ENCODE assay signal across 29 cellular contexts in genomic region chr2:42747422-42747821, GRCh38. TPM values are rescaled to one million over a fixed set of nuclear protein-coding genes. Genes with fewer than 3 reads are reported as not detected.
"Had no signal": no experiment of that assay in that cellular context is flagged by ENCODE, and none has a peak within 500 bp of the region (broad histone marks: within the 10 kb centered on the region; RNA-seq: fewer than 3 reads in every experiment).

No MANE protein-coding gene starts in this region.

- H3K4me1 ChIP-seq: ascending aorta had no signal

- H3K27ac ChIP-seq: ascending aorta, cardiac muscle cell, VCaP had no signal

- H3K4me3 ChIP-seq: ascending aorta, cardiac muscle cell had no signal

- H3K36me3 ChIP-seq: cardiac muscle cell had no signal

- H3K9me3 ChIP-seq: ascending aorta had no signal

- H3K27me3 ChIP-seq: ascending aorta, cardiac muscle cell had no signal

- ATAC-seq: activated CD8-positive, alpha-beta memory T cell treated with anti-CD3 and anti-CD28 coated beads, Interleukin-2, amount 10 ng/mL, durations not matched to agents 7 days and 5 days; activated CD8-positive, alpha-beta T cell treated with anti-CD3 and anti-CD28 coated beads for 36 hours; activated naive CD8-positive, alpha-beta T cell treated with anti-CD3 and anti-CD28 coated beads, Interleukin-2, amount 50 U/mL, for 24 hours had no signal

- DNase-seq: activated B cell treated with CpG ODN at 0.5 μM for 24 hours; activated CD4-positive, alpha-beta memory T cell treated with anti-CD3 and anti-CD28 coated beads for 36 hours; activated CD4-positive, alpha-beta T cell treated with anti-CD3 and anti-CD28 coated beads for 4 hours; activated CD4-positive, alpha-beta T cell treated with anti-CD3 and anti-CD28 coated beads, Interleukin-2, amount 10 ng/mL, durations not matched to agents 24 days and 14 days; activated CD4-positive, alpha-beta T cell treated with anti-CD3 and anti-CD28 coated beads, Interleukin-2, amount 50 U/mL, for 1 hour; activated CD4-positive, alpha-beta T cell treated with anti-CD3 and anti-CD28 coated beads, Interleukin-2, amount 50 U/mL, for 4 hours; activated CD4-positive, CD25-positive, alpha-beta regulatory T cell treated with anti-CD3 and anti-CD28 coated beads, Interleukin-2, amount 50 U/mL, for 72 hours; activated CD8-positive, alpha-beta memory T cell treated with anti-CD3 and anti-CD28 coated beads, Interleukin-2, amount 10 ng/mL, durations not matched to agents 7 days and 5 days; activated CD8-positive, alpha-beta memory T cell treated with anti-CD3 and anti-CD28 coated beads, Interleukin-2, amount 50 U/mL, for 48 hours; activated CD8-positive, alpha-beta T cell treated with anti-CD3 and anti-CD28 coated beads for 36 hours; activated effector memory CD4-positive, alpha-beta T cell treated with Interleukin-2 at 50 U/mL for 16 hours; activated gamma-delta T cell; activated naive CD4-positive, alpha-beta T cell treated with anti-CD3 and anti-CD28 coated beads, Interleukin-2, amount 10 ng/mL, durations not matched to agents 7 days and 5 days; activated naive CD4-positive, alpha-beta T cell treated with Interleukin-2 at 50 U/mL for 16 hours; activated naive CD8-positive, alpha-beta T cell treated with anti-CD3 and anti-CD28 coated beads, Interleukin-2, amount 10 ng/mL, durations not matched to agents 7 days and 5 days; activated naive CD8-positive, alpha-beta T cell treated with anti-CD3 and anti-CD28 coated beads, Interleukin-2, amount 50 U/mL, for 24 hours; activated T-cell treated with anti-CD3 and anti-CD28 coated beads, Interleukin-2, amount 50 U/mL, for 24 hours; activated T-cell treated with anti-CD3 and anti-CD28 coated beads, Interleukin-2, amount 50 U/mL, for 48 hours; amygdala; anterior cingulate cortex; caudate nucleus; cerebellar nuclear complex; T-helper 1 cell; T-helper 2 cell; T-helper 9 cell had no signal

RNA-seq across cellular contexts. Expression of gene OXER1, which starts 16.5 kb away (rescaled TPM):
- total RNA-seq: activated CD4-positive, alpha-beta memory T cell treated with anti-CD3 and anti-CD28 coated beads for 36 hours; activated naive CD8-positive, alpha-beta T cell treated with anti-CD3 and anti-CD28 coated beads, Interleukin-2, amount 10 ng/mL, durations not matched to agents 7 days and 5 days; bronchial epithelial cell had no signal

RNA-seq across cellular contexts. Expression of gene HAAO, which starts 45.0 kb away (rescaled TPM):
- total RNA-seq: bronchial epithelial cell had no signal
